24 cellular contexts compared by ENCODE assay signal in the genomic region with DNA sequence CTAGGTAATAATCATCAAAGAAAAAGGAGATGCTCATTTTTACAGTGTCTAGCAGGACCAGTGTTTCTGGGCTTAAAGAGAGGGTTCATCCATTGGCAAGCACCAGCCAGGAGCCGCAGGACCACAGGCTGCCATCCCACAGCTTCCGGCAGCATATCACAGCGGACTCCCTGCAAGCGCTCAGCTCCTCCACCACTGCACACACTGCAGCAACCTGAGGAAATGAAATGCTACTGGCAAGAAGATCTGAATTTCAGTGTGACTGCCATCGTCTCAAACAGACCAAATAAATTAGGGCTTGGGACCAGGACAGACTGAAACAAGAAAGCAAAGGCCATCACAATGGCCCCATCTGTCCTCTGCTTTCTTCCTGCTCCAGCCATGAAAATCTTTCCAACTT.
"Had no signal": no experiment of that assay in that cellular context is flagged by ENCODE, and none has a peak within 500 bp of the region (broad histone marks: within the 10 kb centered on the region; RNA-seq: fewer than 3 reads in every experiment).

No MANE protein-coding gene starts in this region.

- H3K4me3 ChIP-seq: neural progenitor cell, pancreas, prostate gland, right lobe of liver, sigmoid colon, stomach, thoracic aorta, thyroid gland, tibial nerve, upper lobe of left lung, vagina had no signal

- ATAC-seq: natural killer cell; pancreas; right cardiac atrium; right lobe of liver; stimulated activated effector memory CD8-positive, alpha-beta T cell treated with anti-CD3 and anti-CD28 coated beads, Interleukin-12 subunit alpha, Interleukin-12 subunit beta, amount 100 ng/mL, for 72 hours; stimulated activated naive B cell treated with anti-CD40 and anti-IgM and Interleukin-4, amounts not matched to agents 10 μg/mL and 1 μg/mL and 100 μg/mL, for 72 hours had no signal

- H3K27me3 ChIP-seq: neural progenitor cell, neutrophil, pancreas, right lobe of liver, sigmoid colon, stomach, thyroid gland, tibial nerve, upper lobe of left lung, vagina had no signal

- DNase-seq: natural killer cell; nucleus accumbens; pancreas; right lobe of liver; sigmoid colon; small intestine; stimulated activated CD4-positive, alpha-beta T cell treated with anti-CD3 and anti-CD28 coated beads, Interleukin-15, amount 100 ng/mL, for 24 hours; stimulated activated CD4-positive, alpha-beta T cell treated with anti-CD3 and anti-CD28 coated beads, Interleukin-2, amount 100 ng/mL, for 24 hours; stimulated activated CD4-positive, alpha-beta T cell treated with anti-CD3 and anti-CD28 coated beads, Interleukin-2, amount 100 ng/mL, for 48 hours; stimulated activated CD4-positive, alpha-beta T cell treated with anti-CD3 and anti-CD28 coated beads, Interleukin-4, amount 100 ng/mL, for 24 hours; stimulated activated naive B cell treated with anti-CD40 and anti-IgM and Interleukin-4, amounts not matched to agents 10 μg/mL and 1 μg/mL and 100 μg/mL, for 72 hours; stimulated activated naive CD4-positive, alpha-beta T cell treated with Interleukin-2 at 50 U/mL for 16 hours; stomach; thyroid gland; trophoblast cell; upper lobe of left lung had no signal

- H2AFZ ChIP-seq: neural progenitor cell had no signal

- H3K27ac ChIP-seq: neural progenitor cell, neutrophil, pancreas, prostate gland, right lobe of liver, sigmoid colon, stomach, thoracic aorta, thyroid gland, tibial nerve, upper lobe of left lung, vagina had no signal

- H3K4me1 ChIP-seq: neural progenitor cell, pancreas, prostate gland, right lobe of liver, sigmoid colon, stomach, thyroid gland, tibial nerve, upper lobe of left lung, vagina had no signal

- H3K4me2 ChIP-seq: neural progenitor cell had no signal

- H3K9ac ChIP-seq: neural progenitor cell had no signal

- H3K9me3 ChIP-seq: neutrophil, pancreas, prostate gland, right lobe of liver, sigmoid colon, thoracic aorta, thyroid gland, vagina had no signal

- H3K36me3 ChIP-seq: neural progenitor cell, neutrophil had no signal
